ENCODE assay signal across 13 cellular contexts in the genomic region with DNA sequence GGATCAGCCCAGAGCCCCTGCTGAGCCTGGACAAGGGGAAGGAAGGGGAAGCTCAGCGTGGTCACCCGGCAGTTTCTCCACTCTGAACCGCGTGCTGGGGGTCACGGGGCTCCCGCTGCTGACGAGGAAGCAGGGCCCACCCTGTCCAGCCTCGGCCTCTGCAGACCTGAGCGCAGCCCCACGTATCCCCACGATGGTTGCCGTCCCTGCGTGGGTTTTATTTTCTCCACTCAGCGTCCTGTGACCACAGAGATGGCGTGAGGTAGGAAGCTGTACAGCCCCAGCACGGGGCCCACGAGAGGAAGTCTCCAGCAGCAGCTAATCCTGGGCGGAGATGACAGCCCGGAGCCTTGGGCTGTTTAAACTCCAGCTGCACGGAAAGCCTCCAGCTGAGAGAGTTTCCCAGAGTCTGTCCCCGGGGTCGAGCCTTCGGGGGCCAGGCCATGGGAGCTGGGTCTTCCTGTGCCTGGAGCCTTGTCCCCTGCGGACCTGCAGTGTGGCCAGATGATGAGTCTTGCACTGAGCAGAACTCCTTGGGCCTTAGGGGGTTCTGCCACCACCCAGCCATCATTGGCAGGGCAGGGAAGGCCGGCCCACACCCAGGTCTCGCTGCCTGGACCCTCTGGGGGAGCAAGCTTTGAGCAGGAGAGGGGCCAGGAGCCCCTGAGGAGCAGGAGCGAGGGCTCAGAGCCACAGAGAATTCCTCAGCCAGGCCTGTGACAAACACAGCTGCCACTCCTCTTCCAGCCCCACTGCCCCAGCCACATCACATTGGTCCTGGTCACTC.
A peak's percentile ranks its signal among the peaks of the same experiment; 100 is the strongest.
DNase-seq lines count a peak whose midpoint lies in the region; ATAC-seq, FAIRE-seq and TF ChIP-seq lines count a peak whose summit lies in the region.
"Had no signal": no experiment of that assay in that cellular context is flagged by ENCODE, and none has a peak within 500 bp of the region (broad histone marks: within the 10 kb centered on the region; RNA-seq: fewer than 3 reads in every experiment).

No MANE protein-coding gene starts in this region.

- H3K9me1 ChIP-seq in endothelial cell of umbilical vein (replicated peaks; ENCODE audit: control insufficient read depth, extremely low read depth, insufficient read depth, low read length): no peaks in the 10 kb centered on the region

- TF ChIP-seq POLR2A in endothelial cell of umbilical vein (IDR thresholded peaks at IDR 0.05; ENCODE audit: low read depth, low read length): no peak
- TF ChIP-seq POLR2A in upper lobe of left lung (IDR thresholded peaks at IDR 0.05): peak in 1 of 4 donors; percentile 42

- H3K4me1 Mint-ChIP-seq in activated CD8-positive, alpha-beta T cell treated with anti-CD3 and anti-CD28 coated beads, Interleukin-2, amount 10 ng/mL, durations not matched to agents 7 days and 5 days (ENCODE audit: low read depth): no peaks in the 10 kb centered on the region
- no peaks in the 10 kb centered on the region for H3K4me1 Mint-ChIP-seq in activated CD8-positive, alpha-beta T cell treated with anti-CD3 and anti-CD28 coated beads for 36 hours (ENCODE audit: low read depth)
- peaks cover 9% of the 10 kb centered on the region for H3K4me1 Mint-ChIP-seq in progenitor cell of endocrine pancreas (ENCODE audit: low read depth)

- H3K27ac ChIP-seq in endothelial cell of umbilical vein (ENCODE audit: insufficient read depth, low read depth, low read length): no peak overlapping the region
- peak overlapping the region; percentile 74 to 86 (median 78) for H3K27ac ChIP-seq in upper lobe of left lung
- H3K27ac ChIP-seq in RWPE1: no peak overlapping the region
- H3K27ac ChIP-seq: PC-9 had no signal

- dilution Hi-C loops in endothelial cell of umbilical vein (cut with MboI; ENCODE audit: extremely low pct_ligation_motif_present, low sequenced_read_pairs): no loop called here

- H3K36me3 ChIP-seq in endothelial cell of umbilical vein (ENCODE audit: control insufficient read depth in 2 of 2, extremely low read depth in 1 of 2, insufficient read depth in 2 of 2, low read length in 2 of 2): no peaks in the 10 kb centered on the region
- H3K36me3 ChIP-seq in upper lobe of left lung: no peaks in the 10 kb centered on the region

- FAIRE-seq in endothelial cell of umbilical vein (lab: Jason Lieb, UNC): no peak
- FAIRE-seq: A204.1, G401.6 had no signal

- no peaks in the 10 kb centered on the region for H3K79me2 ChIP-seq in endothelial cell of umbilical vein (ENCODE audit: control insufficient read depth, insufficient read depth, low read length)

- no peak overlapping the region for H3K4me2 ChIP-seq in endothelial cell of umbilical vein (ENCODE audit: insufficient read depth, low read length)
- H3K4me2 ChIP-seq: PC-9 had no signal

- WGBS in upper lobe of left lung, 2 donors: 56 to 62% methylated on average over 16 to 26 of the region's 27 CpGs

- TF ChIP-seq EP300 in upper lobe of left lung (IDR thresholded peaks at IDR 0.05): no peak

- H3K27ac Mint-ChIP-seq in activated CD8-positive, alpha-beta T cell treated with anti-CD3 and anti-CD28 coated beads, Interleukin-2, amount 10 ng/mL, durations not matched to agents 7 days and 5 days: no peak overlapping the region
- no peak overlapping the region for H3K27ac Mint-ChIP-seq in activated CD8-positive, alpha-beta T cell treated with anti-CD3 and anti-CD28 coated beads for 36 hours
- no peak overlapping the region for H3K27ac Mint-ChIP-seq in progenitor cell of endocrine pancreas

- no peaks in the 10 kb centered on the region for H4K20me1 ChIP-seq in endothelial cell of umbilical vein (replicated peaks; ENCODE audit: control insufficient read depth, extremely low read depth, insufficient read depth, low read length)

- H3K9me3 Mint-ChIP-seq in activated CD8-positive, alpha-beta T cell treated with anti-CD3 and anti-CD28 coated beads, Interleukin-2, amount 10 ng/mL, durations not matched to agents 7 days and 5 days (ENCODE audit: insufficient read depth): no peaks in the 10 kb centered on the region
- H3K9me3 Mint-ChIP-seq in activated CD8-positive, alpha-beta T cell treated with anti-CD3 and anti-CD28 coated beads for 36 hours: peaks cover 2% of the 10 kb centered on the region
- peaks cover 2% of the 10 kb centered on the region for H3K9me3 Mint-ChIP-seq in progenitor cell of endocrine pancreas (ENCODE audit: low read depth)

- peak overlapping the region; percentile 73 for H2AFZ ChIP-seq in endothelial cell of umbilical vein (ENCODE audit: low read depth, low read length)
- H2AFZ ChIP-seq: PC-9 had no signal

- peak; percentile 19 for DNase-seq in activated CD8-positive, alpha-beta T cell treated with anti-CD3 and anti-CD28 coated beads, Interleukin-2, amount 10 ng/mL, durations not matched to agents 7 days and 5 days
- no peak for DNase-seq in activated CD8-positive, alpha-beta T cell treated with anti-CD3 and anti-CD28 coated beads for 36 hours
- DNase-seq in endothelial cell of umbilical vein (ENCODE audit: low read depth, low spot score): no peak
- peak; percentile 31 for DNase-seq in mucosa of gallbladder (ENCODE audit: low spot score)
- DNase-seq in upper lobe of left lung: peak; percentile 72 to 85
- DNase-seq in progenitor cell of endocrine pancreas (ENCODE audit: low spot score, unreplicated experiment): no peak
- no peak for DNase-seq in RWPE1 (ENCODE audit: low spot score)
- DNase-seq: amniotic stem cell, occipital lobe, PC-9 had no signal

- intact Hi-C loops in activated CD8-positive, alpha-beta T cell treated with anti-CD3 and anti-CD28 coated beads for 36 hours (cut with micrococcal nuclease): no loop called here
- intact Hi-C loops in endothelial cell of umbilical vein (cut with micrococcal nuclease): no loop called here

- CTCF ChIA-PET in activated CD8-positive, alpha-beta T cell treated with anti-CD3 and anti-CD28 coated beads, Interleukin-2, amount 10 ng/mL, durations not matched to agents 7 days and 5 days (lab: Charles Lee): no interaction called here
- CTCF ChIA-PET in activated CD8-positive, alpha-beta T cell treated with anti-CD3 and anti-CD28 coated beads for 36 hours (lab: Charles Lee): no interaction called here
- CTCF ChIA-PET in endothelial cell of umbilical vein (lab: Charles Lee): interaction anchor here (1.0 to 1.1 kb wide), 2 partner anchors 32 to 56 kb away, joined by 3 to 5 read pairs; no protein-coding TSS in a partner anchor
- CTCF ChIA-PET in RWPE1 (lab: Yijun Ruan, JAX): no interaction called here

- H3K9ac ChIP-seq in endothelial cell of umbilical vein (replicated peaks; ENCODE audit: extremely low read depth, insufficient read depth, low read length): no peak overlapping the region

- H3K9me3 ChIP-seq in endothelial cell of umbilical vein (replicated peaks; ENCODE audit: control insufficient read depth, insufficient read depth, low read length) (no peaks in the 10 kb centered on the region), upper lobe of left lung (no peaks in the 10 kb centered on the region)

- H3K4me3 ChIP-seq in endothelial cell of umbilical vein (replicated peaks in 1 of 3; ENCODE audit: insufficient read depth in 1 of 3, low read depth in 1 of 3, low read length in 3 of 3): no peak overlapping the region
- peak overlapping the region in 1 of 4 donors; percentile 2 for H3K4me3 ChIP-seq in upper lobe of left lung
- H3K4me3 ChIP-seq: PC-9 had no signal

- POLR2A ChIA-PET in activated CD8-positive, alpha-beta T cell treated with anti-CD3 and anti-CD28 coated beads, Interleukin-2, amount 10 ng/mL, durations not matched to agents 7 days and 5 days (lab: Charles Lee): no interaction called here
- POLR2A ChIA-PET in activated CD8-positive, alpha-beta T cell treated with anti-CD3 and anti-CD28 coated beads for 36 hours (lab: Charles Lee): interaction anchor here (1.0 kb wide), 1 partner anchor 28 kb away, joined by 3 read pairs; no protein-coding TSS in a partner anchor
- POLR2A ChIA-PET in endothelial cell of umbilical vein (lab: Charles Lee): no interaction called here
- POLR2A ChIA-PET in RWPE1 (lab: Yijun Ruan, JAX; ENCODE audit: low non-redundant PET): no interaction called here

- peaks cover 0 to 2% of the 10 kb centered on the region in 2 experiments for H3K27me3 ChIP-seq in endothelial cell of umbilical vein (ENCODE audit: control insufficient read depth in 2 of 2, insufficient read depth in 2 of 2, low read length in 2 of 2)
- H3K27me3 ChIP-seq in upper lobe of left lung: no peaks in the 10 kb centered on the region

- no peak overlapping the region for H3K4me3 Mint-ChIP-seq in activated CD8-positive, alpha-beta T cell treated with anti-CD3 and anti-CD28 coated beads, Interleukin-2, amount 10 ng/mL, durations not matched to agents 7 days and 5 days
- H3K4me3 Mint-ChIP-seq in activated CD8-positive, alpha-beta T cell treated with anti-CD3 and anti-CD28 coated beads for 36 hours: no peak overlapping the region
- H3K4me3 Mint-ChIP-seq in progenitor cell of endocrine pancreas (ENCODE audit: low read depth): no peak overlapping the region

- no peak for TF ChIP-seq CTCF in activated CD8-positive, alpha-beta T cell treated with anti-CD3 and anti-CD28 coated beads for 36 hours (IDR thresholded peaks at IDR 0.05)
- TF ChIP-seq CTCF in endothelial cell of umbilical vein (IDR thresholded peaks at IDR 0.05; ENCODE audit: extremely low read depth in 1 of 2, insufficient read depth in 1 of 2, low read depth in 1 of 2, low read length in 2 of 2): no peak
- TF ChIP-seq CTCF in upper lobe of left lung (IDR thresholded peaks at IDR 0.05): no peak
- TF ChIP-seq CTCF in progenitor cell of endocrine pancreas (IDR thresholded peaks at IDR 0.05; ENCODE audit: unreplicated experiment): no peak
- TF ChIP-seq CTCF in RWPE1 (conservative IDR thresholded peaks at IDR 0.05; ENCODE audit: low read depth): no peak

- no TSS peak for BruUV-seq in endothelial cell of umbilical vein (replicated peaks; lab: Mats Ljungman, UMichigan)

- H3K27me3 Mint-ChIP-seq in activated CD8-positive, alpha-beta T cell treated with anti-CD3 and anti-CD28 coated beads, Interleukin-2, amount 10 ng/mL, durations not matched to agents 7 days and 5 days (ENCODE audit: low read depth): peaks cover 3% of the 10 kb centered on the region
- peaks cover 25% of the 10 kb centered on the region for H3K27me3 Mint-ChIP-seq in activated CD8-positive, alpha-beta T cell treated with anti-CD3 and anti-CD28 coated beads for 36 hours
- H3K27me3 Mint-ChIP-seq in progenitor cell of endocrine pancreas: peaks cover 48% of the 10 kb centered on the region

- no peaks in the 10 kb centered on the region for H3K36me3 Mint-ChIP-seq in activated CD8-positive, alpha-beta T cell treated with anti-CD3 and anti-CD28 coated beads, Interleukin-2, amount 10 ng/mL, durations not matched to agents 7 days and 5 days (ENCODE audit: low read depth)
- H3K36me3 Mint-ChIP-seq in activated CD8-positive, alpha-beta T cell treated with anti-CD3 and anti-CD28 coated beads for 36 hours (ENCODE audit: low read depth): no peaks in the 10 kb centered on the region
- H3K36me3 Mint-ChIP-seq in progenitor cell of endocrine pancreas (ENCODE audit: insufficient read depth): no peaks in the 10 kb centered on the region

- ATAC-seq in activated CD8-positive, alpha-beta T cell treated with anti-CD3 and anti-CD28 coated beads, Interleukin-2, amount 10 ng/mL, durations not matched to agents 7 days and 5 days: no peak
- ATAC-seq in activated CD8-positive, alpha-beta T cell treated with anti-CD3 and anti-CD28 coated beads for 36 hours: no peak
- peak; percentile 38 to 70 for ATAC-seq in upper lobe of left lung (ENCODE audit: low FRiP score in 2 of 2)
- ATAC-seq in HG03159 (IDR thresholded peaks at IDR 0.05; ENCODE audit: unreplicated experiment): no peak

- no peaks in the 10 kb centered on the region for H3K4me1 ChIP-seq in endothelial cell of umbilical vein (ENCODE audit: control insufficient read depth, extremely low read depth, insufficient read depth, low read length)
- H3K4me1 ChIP-seq in upper lobe of left lung: peaks cover 20 to 51% (median 32%) of the 10 kb centered on the region in 4 donors

Comparison
In these comparisons a context has a peak if more than half of its experiments do, and no peak if none do; other contexts are left out.
1. DNase-seq: peak in activated CD8-positive, alpha-beta T cell treated with anti-CD3 and anti-CD28 coated beads, Interleukin-2, amount 10 ng/mL, durations not matched to agents 7 days and 5 days (single experiment), mucosa of gallbladder (single experiment) and upper lobe of left lung (2 of 2); none in activated CD8-positive, alpha-beta T cell treated with anti-CD3 and anti-CD28 coated beads for 36 hours (single experiment), endothelial cell of umbilical vein (single experiment), progenitor cell of endocrine pancreas (single experiment) and RWPE1 (single experiment).
2. ATAC-seq: peak in upper lobe of left lung (2 of 2); none in activated CD8-positive, alpha-beta T cell treated with anti-CD3 and anti-CD28 coated beads, Interleukin-2, amount 10 ng/mL, durations not matched to agents 7 days and 5 days (single experiment), activated CD8-positive, alpha-beta T cell treated with anti-CD3 and anti-CD28 coated beads for 36 hours (single experiment) and HG03159 (single experiment).
3. H3K27ac ChIP-seq: peak in upper lobe of left lung (4 of 4); none in endothelial cell of umbilical vein (single experiment) and RWPE1 (single experiment).